In genomic region chr3:187739561-187740445, GRCh38 we compare ENCODE assay signal across 1 cellular context.
TF ChIP-seq lines count a peak whose summit lies in the region.

No MANE protein-coding gene starts in this region.

TF ChIP-seq in K562, 482 proteins besides CTCF, POLR2A, EP300 and RAD21 (continued from another document and continues in another):
- TF ChIP-seq ETV5 (CRISPR knock-in tag; IDR thresholded peaks at IDR 0.05; ENCODE audit: low read depth) (0 out of 2 replicates have a peak, but pooled peaks have one; percentile 36), COPS2 (conservative IDR thresholded peaks at IDR 0.05) (no peak), EWSR1 (IDR thresholded peaks at IDR 0.05; ENCODE audit: borderline replicate concordance, low read depth, partially characterized antibody) (no peak), PTRF (tag; IDR thresholded peaks at IDR 0.05) (no peak), TEAD1 (CRISPR knock-in tag; IDR thresholded peaks at IDR 0.05) (no peak), CBFA2T2 (conservative IDR thresholded peaks at IDR 0.05) (no peak), ELF2 (CRISPR knock-in tag; IDR thresholded peaks at IDR 0.05) (no peak), NFE2L1 (tag; IDR thresholded peaks at IDR 0.05; ENCODE audit: borderline replicate concordance, low read depth) (no peak), ZNF77 (CRISPR knock-in tag; IDR thresholded peaks at IDR 0.05) (no peak), WHSC1 (IDR thresholded peaks at IDR 0.05; ENCODE audit: low read length) (no peak), ZBTB33 (CRISPR knock-in tag; IDR thresholded peaks at IDR 0.05) (peak; percentile 52; the same call in 1 of the 2 replicates), SAP30 (IDR thresholded peaks at IDR 0.05; ENCODE audit: borderline replicate concordance, insufficient read depth, low read depth, low read length, poor library complexity, severe bottlenecking) (no peak), NKRF (IDR thresholded peaks at IDR 0.05; ENCODE audit: borderline replicate concordance) (no peak), ATF4 (CRISPR knock-in tag; IDR thresholded peaks at IDR 0.05) (no peak), ZNF668 (CRISPR knock-in tag; IDR thresholded peaks at IDR 0.05) (no peak), ARID2 (IDR thresholded peaks at IDR 0.05) (no peak), TBL1XR1 (IDR thresholded peaks at IDR 0.05; ENCODE audit: low read length in 2 of 2) (no peak), YY1 (IDR thresholded peaks at IDR 0.05; ENCODE audit: borderline replicate concordance in 1 of 3, control insufficient read depth in 1 of 3, extremely low read depth in 1 of 3, insufficient read depth in 3 of 3, insufficient read length in 1 of 3, insufficient replicate concordance in 2 of 3, low read depth in 1 of 3, low read length in 2 of 3) (peak in 2 of 3 experiments; percentile 80 to 89), ZNF280A (IDR thresholded peaks at IDR 0.05; ENCODE audit: low read depth, partially characterized antibody) (no peak), JUNB (CRISPR knock-in tag; conservative IDR thresholded peaks at IDR 0.05) (no peak), CEBPZ (IDR thresholded peaks at IDR 0.05; ENCODE audit: borderline replicate concordance, low read depth, low read length) (no peak), HIVEP1 (CRISPR knock-in tag; IDR thresholded peaks at IDR 0.05) (no peak), NONO (IDR thresholded peaks at IDR 0.05; ENCODE audit: low read depth in 2 of 2, low read length in 1 of 2) (peak in 1 of 2 experiments; percentile 62; a peak in 1 of 4 replicates), CREM (IDR thresholded peaks at IDR 0.05; ENCODE audit: low read depth) (peak; percentile 79), NFIX (CRISPR knock-in tag; IDR thresholded peaks at IDR 0.05; ENCODE audit: low read depth) (no peak), ATF3 (IDR thresholded peaks at IDR 0.05) (no peak), ATF3 (CRISPR knock-in tag; conservative IDR thresholded peaks at IDR 0.05) (no peak), HNRNPK (IDR thresholded peaks at IDR 0.05; ENCODE audit: low read depth, low read length, poor library complexity, severe bottlenecking) (no peak), POLR2G (IDR thresholded peaks at IDR 0.05; ENCODE audit: low read depth, low read length) (peak; percentile 67), NR1H2 (CRISPR knock-in tag; IDR thresholded peaks at IDR 0.05) (no peak), DPF2 (IDR thresholded peaks at IDR 0.05) (no peak), CBX1 (IDR thresholded peaks at IDR 0.05; ENCODE audit: low read depth) (0 out of 2 replicates have a peak, but pooled peaks have one; percentile 31), NFIC (IDR thresholded peaks at IDR 0.05) (0 out of 2 replicates have a peak, but pooled peaks have one; percentile 25), CEBPB (tag; IDR thresholded peaks at IDR 0.05) (no peak), ARID4B (CRISPR knock-in tag; IDR thresholded peaks at IDR 0.05) (peak; percentile 33; the same call in 1 of the 2 replicates), MCM5 (IDR thresholded peaks at IDR 0.05; ENCODE audit: low read depth) (no peak), STAT5B (CRISPR knock-in tag; IDR thresholded peaks at IDR 0.05) (no peak), BACH1 (tag; IDR thresholded peaks at IDR 0.05) (peak; percentile 39; the same call in 1 of the 2 replicates), KDM4B (IDR thresholded peaks at IDR 0.05; ENCODE audit: borderline replicate concordance in 2 of 2, low read depth in 1 of 2) (peak in 1 of 2 experiments; percentile 39; a peak in 1 of 4 replicates), XRCC3 (IDR thresholded peaks at IDR 0.05) (no peak), TARDBP (IDR thresholded peaks at IDR 0.05) (no peak), ZMIZ1 (IDR thresholded peaks at IDR 0.05; ENCODE audit: low read depth in 2 of 2, low read length in 2 of 2) (no peak), TAF1 (IDR thresholded peaks at IDR 0.05; ENCODE audit: control insufficient read depth, extremely low read depth, insufficient read depth, low read length, severe bottlenecking) (no peak), ZNF830 (CRISPR knock-in tag; IDR thresholded peaks at IDR 0.05) (peak; percentile 18; the same call in 1 of the 2 replicates)
